1 cellular context compared by ENCODE assay signal in the genomic region with DNA sequence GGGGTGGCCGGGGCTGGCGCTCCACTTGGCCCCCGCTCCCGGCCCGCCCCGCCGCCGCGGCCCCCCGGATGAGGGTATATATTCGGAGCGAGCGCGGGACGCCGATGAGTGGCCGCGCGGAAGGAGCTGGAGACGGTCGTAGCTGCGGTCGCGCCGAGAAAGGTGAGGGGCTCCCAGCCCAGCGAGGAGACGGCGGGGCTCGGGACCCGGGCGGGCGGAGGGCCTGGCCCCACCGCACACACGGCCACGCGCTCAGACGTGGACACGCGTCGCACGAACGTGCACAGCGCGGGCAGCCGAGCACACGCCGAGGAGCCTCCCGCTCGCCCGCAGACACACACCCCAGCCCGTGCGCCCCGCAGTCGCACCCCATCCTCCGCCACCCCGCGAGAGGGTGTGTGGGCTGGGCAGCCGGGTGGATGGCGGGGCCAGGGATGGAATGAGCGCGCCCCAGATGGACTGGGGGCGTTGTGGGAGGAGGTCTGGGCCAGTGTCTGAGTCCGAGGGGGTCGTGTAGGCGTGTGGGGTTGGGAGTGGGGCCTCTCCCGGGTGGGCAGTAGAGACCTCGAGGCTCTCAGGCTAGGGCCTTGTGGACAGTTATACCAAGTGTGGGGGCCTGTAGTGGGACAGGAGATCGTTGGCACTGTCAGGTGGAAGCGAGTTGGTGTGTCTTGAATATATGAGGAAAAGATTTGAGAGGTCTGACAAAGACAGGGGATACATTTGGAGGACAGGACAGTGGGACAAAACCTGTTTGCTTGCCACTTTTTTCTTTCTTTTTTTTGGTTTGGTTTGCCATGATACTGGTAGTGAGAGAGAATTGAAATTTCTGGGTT.
TF ChIP-seq lines count a peak whose summit lies in the region.

TSS of gene UAP1 (plus strand) at position 107 of the 836 bp plus-strand sequence. CDS start 4,347 bp downstream, outside the sequence.

TF ChIP-seq in HepG2, 621 proteins besides CTCF, POLR2A, EP300 and RAD21 (continued from another document and continues in another):
- TF ChIP-seq AFF4 (CRISPR knock-in tag; IDR thresholded peaks at IDR 0.05) (no peak), ZNF256 (CRISPR knock-in tag; conservative IDR thresholded peaks at IDR 0.05) (no peak), ZNF704 (CRISPR knock-in tag; IDR thresholded peaks at IDR 0.05; ENCODE audit: borderline replicate concordance) (peak; percentile 23; the same call in 1 of the 2 replicates), TMF1 (CRISPR knock-in tag; IDR thresholded peaks at IDR 0.05; ENCODE audit: low read depth) (no peak; the same call in 1 of the 2 replicates), ZNF232 (CRISPR knock-in tag; IDR thresholded peaks at IDR 0.05; ENCODE audit: borderline replicate concordance) (no peak), ZNF335 (CRISPR knock-in tag; IDR thresholded peaks at IDR 0.05) (no peak), ZNF20 (CRISPR knock-in tag; IDR thresholded peaks at IDR 0.05) (0 out of 2 replicates have a peak, but pooled peaks have one; percentile 44), ZFP90 (CRISPR knock-in tag; IDR thresholded peaks at IDR 0.05; ENCODE audit: borderline replicate concordance) (peak; percentile 66; the same call in 1 of the 2 replicates), ZMYM4 (CRISPR knock-in tag; IDR thresholded peaks at IDR 0.05) (peak; percentile 62; the same call in 1 of the 2 replicates), TOPORS (CRISPR knock-in tag; IDR thresholded peaks at IDR 0.05) (peak; percentile 82; the same call in 1 of the 2 replicates), NAIF1 (CRISPR knock-in tag; IDR thresholded peaks at IDR 0.05; ENCODE audit: borderline replicate concordance) (0 out of 2 replicates have a peak, but pooled peaks have one; percentile 37), MTA1 (CRISPR knock-in tag; IDR thresholded peaks at IDR 0.05; ENCODE audit: borderline replicate concordance) (peak; percentile 79; the same call in 1 of the 2 replicates), MTA3 (CRISPR knock-in tag; IDR thresholded peaks at IDR 0.05) (no peak), TBL1XR1 (IDR thresholded peaks at IDR 0.05; ENCODE audit: borderline replicate concordance, low read length, partially characterized antibody) (no peak), ZNF619 (CRISPR knock-in tag; IDR thresholded peaks at IDR 0.05) (no peak), HMG20B (CRISPR knock-in tag; conservative IDR thresholded peaks at IDR 0.05) (no peak), FLYWCH1 (CRISPR knock-in tag; IDR thresholded peaks at IDR 0.05) (no peak), SRSF9 (IDR thresholded peaks at IDR 0.05; ENCODE audit: borderline replicate concordance, insufficient read depth, low read depth, low read length, poor library complexity, severe bottlenecking) (no peak), ZC3H4 (CRISPR knock-in tag; IDR thresholded peaks at IDR 0.05; ENCODE audit: borderline replicate concordance) (no peak), ISL2 (CRISPR knock-in tag; IDR thresholded peaks at IDR 0.05) (peak; percentile 10; the same call in 1 of the 2 replicates), KDM5B (CRISPR knock-in tag; IDR thresholded peaks at IDR 0.05; ENCODE audit: borderline replicate concordance) (peak; percentile 85), ZNF572 (CRISPR knock-in tag; IDR thresholded peaks at IDR 0.05) (no peak), ZNF260 (CRISPR knock-in tag; IDR thresholded peaks at IDR 0.05; ENCODE audit: borderline replicate concordance, low read depth) (no peak), FOXC1 (CRISPR knock-in tag; IDR thresholded peaks at IDR 0.05; ENCODE audit: borderline replicate concordance) (no peak; the same call in 1 of the 2 replicates), SIN3A (IDR thresholded peaks at IDR 0.05; ENCODE audit: borderline replicate concordance, low read depth, low read length) (no peak), ZNF180 (CRISPR knock-in tag; IDR thresholded peaks at IDR 0.05; ENCODE audit: borderline replicate concordance, low read depth) (no peak), KLF11 (CRISPR knock-in tag; IDR thresholded peaks at IDR 0.05) (no peak), RFX3 (CRISPR knock-in tag; IDR thresholded peaks at IDR 0.05) (no peak), ZNF891 (CRISPR knock-in tag; IDR thresholded peaks at IDR 0.05) (peak; percentile 85), ZNF644 (CRISPR knock-in tag; IDR thresholded peaks at IDR 0.05; ENCODE audit: low read depth) (no peak), ZNF678 (CRISPR knock-in tag; IDR thresholded peaks at IDR 0.05) (peak; percentile 13; the same call in 1 of the 2 replicates), ZBTB14 (CRISPR knock-in tag; IDR thresholded peaks at IDR 0.05) (0 out of 2 replicates have a peak, but pooled peaks have one; percentile 55), MAFF (IDR thresholded peaks at IDR 0.05; ENCODE audit: low read depth, low read length) (no peak), FOXO4 (CRISPR knock-in tag; conservative IDR thresholded peaks at IDR 0.05) (no peak), ZBTB49 (CRISPR knock-in tag; IDR thresholded peaks at IDR 0.05; ENCODE audit: borderline replicate concordance) (no peak), SUZ12 (IDR thresholded peaks at IDR 0.05; ENCODE audit: low read depth, low read length) (no peak), KLF9 (CRISPR knock-in tag; IDR thresholded peaks at IDR 0.05; ENCODE audit: low read depth) (no peak), MLLT10 (CRISPR knock-in tag; IDR thresholded peaks at IDR 0.05) (no peak), NR2F2 (IDR thresholded peaks at IDR 0.05; ENCODE audit: borderline replicate concordance, low read depth) (no peak), RBFOX2 (IDR thresholded peaks at IDR 0.05; ENCODE audit: low read depth, low read length) (peak; percentile 86)
- TF ChIP-seq, protein P1, sequence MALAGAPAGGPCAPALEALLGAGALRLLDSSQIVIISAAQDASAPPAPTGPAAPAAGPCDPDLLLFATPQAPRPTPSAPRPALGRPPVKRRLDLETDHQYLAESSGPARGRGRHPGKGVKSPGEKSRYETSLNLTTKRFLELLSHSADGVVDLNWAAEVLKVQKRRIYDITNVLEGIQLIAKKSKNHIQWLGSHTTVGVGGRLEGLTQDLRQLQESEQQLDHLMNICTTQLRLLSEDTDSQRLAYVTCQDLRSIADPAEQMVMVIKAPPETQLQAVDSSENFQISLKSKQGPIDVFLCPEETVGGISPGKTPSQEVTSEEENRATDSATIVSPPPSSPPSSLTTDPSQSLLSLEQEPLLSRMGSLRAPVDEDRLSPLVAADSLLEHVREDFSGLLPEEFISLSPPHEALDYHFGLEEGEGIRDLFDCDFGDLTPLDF (CRISPR knock-in tag; IDR thresholded peaks at IDR 0.05): 0 out of 2 replicates have a peak, but pooled peaks have one; percentile 46
- TF ChIP-seq, protein P2, sequence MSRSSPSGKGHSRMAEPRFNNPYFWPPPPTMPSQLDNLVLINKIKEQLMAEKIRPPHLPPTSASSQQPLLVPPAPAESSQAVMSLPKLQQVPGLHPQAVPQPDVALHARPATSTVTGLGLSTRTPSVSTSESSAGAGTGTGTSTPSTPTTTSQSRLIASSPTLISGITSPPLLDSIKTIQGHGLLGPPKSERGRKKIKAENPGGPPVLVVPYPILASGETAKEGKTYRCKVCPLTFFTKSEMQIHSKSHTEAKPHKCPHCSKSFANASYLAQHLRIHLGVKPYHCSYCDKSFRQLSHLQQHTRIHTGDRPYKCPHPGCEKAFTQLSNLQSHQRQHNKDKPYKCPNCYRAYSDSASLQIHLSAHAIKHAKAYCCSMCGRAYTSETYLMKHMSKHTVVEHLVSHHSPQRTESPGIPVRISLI (CRISPR knock-in tag; IDR thresholded peaks at IDR 0.05; ENCODE audit: borderline replicate concordance): no peak
- TF ChIP-seq, protein P3, sequence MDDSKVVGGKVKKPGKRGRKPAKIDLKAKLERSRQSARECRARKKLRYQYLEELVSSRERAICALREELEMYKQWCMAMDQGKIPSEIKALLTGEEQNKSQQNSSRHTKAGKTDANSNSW (CRISPR knock-in tag; IDR thresholded peaks at IDR 0.05; ENCODE audit: borderline replicate concordance): no peak
- TF ChIP-seq, protein P4, sequence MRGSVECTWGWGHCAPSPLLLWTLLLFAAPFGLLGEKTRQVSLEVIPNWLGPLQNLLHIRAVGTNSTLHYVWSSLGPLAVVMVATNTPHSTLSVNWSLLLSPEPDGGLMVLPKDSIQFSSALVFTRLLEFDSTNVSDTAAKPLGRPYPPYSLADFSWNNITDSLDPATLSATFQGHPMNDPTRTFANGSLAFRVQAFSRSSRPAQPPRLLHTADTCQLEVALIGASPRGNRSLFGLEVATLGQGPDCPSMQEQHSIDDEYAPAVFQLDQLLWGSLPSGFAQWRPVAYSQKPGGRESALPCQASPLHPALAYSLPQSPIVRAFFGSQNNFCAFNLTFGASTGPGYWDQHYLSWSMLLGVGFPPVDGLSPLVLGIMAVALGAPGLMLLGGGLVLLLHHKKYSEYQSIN (CRISPR knock-in tag; IDR thresholded peaks at IDR 0.05; ENCODE audit: borderline replicate concordance): no peak
- TF ChIP-seq, protein P5, sequence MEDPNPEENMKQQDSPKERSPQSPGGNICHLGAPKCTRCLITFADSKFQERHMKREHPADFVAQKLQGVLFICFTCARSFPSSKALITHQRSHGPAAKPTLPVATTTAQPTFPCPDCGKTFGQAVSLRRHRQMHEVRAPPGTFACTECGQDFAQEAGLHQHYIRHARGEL (CRISPR knock-in tag; IDR thresholded peaks at IDR 0.05): 0 out of 2 replicates have a peak, but pooled peaks have one; percentile 87
- TF ChIP-seq, protein P6, sequence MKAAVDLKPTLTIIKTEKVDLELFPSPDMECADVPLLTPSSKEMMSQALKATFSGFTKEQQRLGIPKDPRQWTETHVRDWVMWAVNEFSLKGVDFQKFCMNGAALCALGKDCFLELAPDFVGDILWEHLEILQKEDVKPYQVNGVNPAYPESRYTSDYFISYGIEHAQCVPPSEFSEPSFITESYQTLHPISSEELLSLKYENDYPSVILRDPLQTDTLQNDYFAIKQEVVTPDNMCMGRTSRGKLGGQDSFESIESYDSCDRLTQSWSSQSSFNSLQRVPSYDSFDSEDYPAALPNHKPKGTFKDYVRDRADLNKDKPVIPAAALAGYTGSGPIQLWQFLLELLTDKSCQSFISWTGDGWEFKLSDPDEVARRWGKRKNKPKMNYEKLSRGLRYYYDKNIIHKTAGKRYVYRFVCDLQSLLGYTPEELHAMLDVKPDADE (CRISPR knock-in tag; IDR thresholded peaks at IDR 0.05): no peak
